In genomic region chr3:133196527-133196926, GRCh38 we compare ENCODE assay signal across 6 cellular contexts.
"Had no signal": no experiment of that assay in that cellular context is flagged by ENCODE, and none has a peak within 500 bp of the region (broad histone marks: within the 10 kb centered on the region; RNA-seq: fewer than 3 reads in every experiment).

No MANE protein-coding gene starts in this region.

- H3K4me3 ChIP-seq: K562 had no signal

- H3K27ac ChIP-seq: HL-60 had no signal

- FAIRE-seq: HTR-8/SVneo, K562 had no signal

- DNase-seq: IMR-90, KBM-7, KG1 had no signal

- ATAC-seq: K562 had no signal
